In genomic region chr6:20847904-20848303, GRCh38 we compare ENCODE assay signal across 24 cellular contexts.
"Had no signal": no experiment of that assay in that cellular context is flagged by ENCODE, and none has a peak within 500 bp of the region (broad histone marks: within the 10 kb centered on the region; RNA-seq: fewer than 3 reads in every experiment).

No MANE protein-coding gene starts in this region.

- H3K4me1 Mint-ChIP-seq: neural progenitor cell; stimulated activated memory B cell treated with anti-CD40 and anti-IgM and Interleukin-4, amounts not matched to agents 10 μg/mL and 1 μg/mL and 100 μg/mL, for 72 hours had no signal

- H3K27me3 ChIP-seq: gastroesophageal sphincter, neural progenitor cell, ovary, spleen, tibial artery, upper lobe of left lung, uterus had no signal

- H3K4me1 ChIP-seq: gastroesophageal sphincter, neural progenitor cell, spleen, uterus had no signal

- H3K4me3 Mint-ChIP-seq: mesothelial cell of epicardium; natural killer cell; neural progenitor cell; stimulated activated memory B cell treated with anti-CD40 and anti-IgM and Interleukin-4, amounts not matched to agents 10 μg/mL and 1 μg/mL and 100 μg/mL, for 72 hours; stimulated activated naive CD8-positive, alpha-beta T cell treated with anti-CD3 and anti-CD28 coated beads, Interleukin-15, Interleukin-2, amounts not matched to agents 100 ng/mL and 50 ng/mL, for 24 hours had no signal

- DNase-seq: effector memory CD4-positive, alpha-beta T cell; foreskin fibroblast; glutamatergic neuron; kidney; left cardiac atrium; left ventricle myocardium superior; mammary epithelial cell; natural killer cell; nucleus accumbens; ovary; right cardiac atrium; spleen; stimulated activated CD4-positive, alpha-beta T cell treated with anti-CD3 and anti-CD28 coated beads, Interleukin-15, amount 100 ng/mL, for 24 hours; stimulated activated CD4-positive, alpha-beta T cell treated with anti-CD3 and anti-CD28 coated beads, Interleukin-1b, Interleukin-23, amount 100 ng/mL, for 48 hours; stimulated activated CD4-positive, alpha-beta T cell treated with anti-CD3 and anti-CD28 coated beads, Interleukin-4, amount 100 ng/mL, for 24 hours; tibial artery; upper lobe of left lung; uterus had no signal

- H3K4me3 ChIP-seq: gastroesophageal sphincter, neural progenitor cell, ovary, spleen, tibial artery, upper lobe of left lung, uterus had no signal

- H3K27ac ChIP-seq: gastroesophageal sphincter, neural progenitor cell, spleen, tibial artery, upper lobe of left lung had no signal

- H3K27ac Mint-ChIP-seq: natural killer cell; neural progenitor cell; stimulated activated memory B cell treated with anti-CD40 and anti-IgM and Interleukin-4, amounts not matched to agents 10 μg/mL and 1 μg/mL and 100 μg/mL, for 72 hours; stimulated activated naive CD8-positive, alpha-beta T cell treated with anti-CD3 and anti-CD28 coated beads, Interleukin-15, Interleukin-2, amounts not matched to agents 100 ng/mL and 50 ng/mL, for 24 hours had no signal

- H3K27me3 Mint-ChIP-seq: stimulated activated memory B cell treated with anti-CD40 and anti-IgM and Interleukin-4, amounts not matched to agents 10 μg/mL and 1 μg/mL and 100 μg/mL, for 72 hours; stimulated activated naive CD8-positive, alpha-beta T cell treated with anti-CD3 and anti-CD28 coated beads, Interleukin-15, Interleukin-2, amounts not matched to agents 100 ng/mL and 50 ng/mL, for 24 hours had no signal

- H3K9me3 ChIP-seq: gastroesophageal sphincter, ovary, spleen, tibial artery, upper lobe of left lung, uterus had no signal

- H3K36me3 ChIP-seq: gastroesophageal sphincter, neural progenitor cell, ovary, tibial artery, upper lobe of left lung, uterus had no signal

- H3K36me3 Mint-ChIP-seq: natural killer cell, neural progenitor cell had no signal

- ATAC-seq: esophagus mucosa; gastroesophageal sphincter; left cardiac atrium; left ventricle myocardium superior; natural killer cell; right cardiac atrium; stimulated activated memory B cell treated with anti-CD40 and anti-IgM and Interleukin-4, amounts not matched to agents 10 μg/mL and 1 μg/mL and 100 μg/mL, for 72 hours had no signal
